In the genomic region with DNA sequence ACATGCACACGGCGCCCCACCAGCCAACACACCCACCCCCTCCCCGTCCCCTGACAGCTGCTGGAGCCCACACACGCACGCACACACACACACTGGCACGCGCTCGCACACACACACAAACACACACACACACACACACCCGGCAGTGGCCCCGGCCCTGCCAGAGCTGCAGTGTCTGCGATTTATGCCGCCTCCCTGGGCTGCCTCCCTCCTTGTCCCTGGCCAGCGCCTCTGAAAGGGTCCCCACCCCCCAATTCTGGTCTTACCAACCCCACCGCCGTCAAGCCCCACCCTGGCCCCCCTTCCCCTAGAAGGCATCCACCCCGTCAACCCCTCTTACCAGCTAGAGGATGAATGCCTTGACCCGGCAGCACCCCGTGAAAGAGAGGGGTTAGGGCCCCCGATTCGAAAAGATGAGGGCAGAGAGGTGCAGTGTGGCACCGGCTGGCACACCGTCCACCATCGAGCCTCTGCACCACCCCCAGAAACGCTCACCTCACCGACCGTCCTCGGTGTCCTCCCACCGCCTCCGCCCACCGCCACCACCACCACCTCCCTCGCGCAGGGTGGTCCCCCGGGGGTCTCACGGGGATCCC, we compare ENCODE assay signal across 8 cellular contexts.
DNase-seq lines count a peak whose midpoint lies in the region; ATAC-seq and TF ChIP-seq lines count a peak whose summit lies in the region.
"Had no signal": no experiment of that assay in that cellular context is flagged by ENCODE, and none has a peak within 500 bp of the region (broad histone marks: within the 10 kb centered on the region; RNA-seq: fewer than 3 reads in every experiment).

No MANE protein-coding gene starts in this region.

- in situ Hi-C loops in HAP-1 (cut with MboI; ENCODE audit: low sequenced_read_pairs), result no loop called here

- ATAC-seq in HG03025 (IDR thresholded peaks at IDR 0.05; ENCODE audit: low FRiP score, unreplicated experiment), result no peak
- ATAC-seq: GM12878 had no signal

- peaks cover 10% of the 10 kb centered on the region for H3K4me1 ChIP-seq in HAP-1

- H3K9me3 ChIP-seq in HAP-1 (no peaks in the 10 kb centered on the region), WERI-Rb-1 (ENCODE audit: severe bottlenecking) (no peaks in the 10 kb centered on the region)

- H3K27ac ChIP-seq in WERI-Rb-1, result no peak overlapping the region
- H3K27ac ChIP-seq in skin epidermis, result no peak overlapping the region

- H3K36me3 ChIP-seq in HAP-1 (replicated peaks) (no peaks in the 10 kb centered on the region), WERI-Rb-1 (no peaks in the 10 kb centered on the region)

- H3K4me3 ChIP-seq in HAP-1, result peak overlapping the region; percentile 45
- peak overlapping the region; percentile 40 for H3K4me3 ChIP-seq in WERI-Rb-1 (ENCODE audit: low read depth, low read length)
- peak overlapping the region in 4 of 7 experiments; percentile 8 to 40 (median 28) for H3K4me3 ChIP-seq in skin epidermis
- H3K4me3 ChIP-seq: GM12878 had no signal

- no peak for DNase-seq in HAP-1 (ENCODE audit: low spot score in 2 of 2)
- no peak for DNase-seq in WERI-Rb-1
- DNase-seq in glomerular visceral epithelial cell (ENCODE audit: extremely low spot score), result peak; percentile 12
- DNase-seq in SHP77 (lab: John Stamatoyannopoulos, UW), result no peak
- no peak for DNase-seq in putamen (ENCODE audit: low spot score)

- H3K27me3 ChIP-seq in HAP-1 (ENCODE audit: low read depth) (no peaks in the 10 kb centered on the region), WERI-Rb-1 (ENCODE audit: insufficient read depth, low read depth, severe bottlenecking) (no peaks in the 10 kb centered on the region)

- no peak for TF ChIP-seq CTCF in WERI-Rb-1 (IDR thresholded peaks at IDR 0.05; ENCODE audit: low read depth, low read length)
